Comparison of ENCODE assay signal across 13 cellular contexts in genomic region chr6:37313698-37314097, GRCh38. TPM values are rescaled to one million over a fixed set of nuclear protein-coding genes. Genes with fewer than 3 reads are reported as not detected.
DNase-seq lines count a peak whose midpoint lies in the region; ATAC-seq and TF ChIP-seq lines count a peak whose summit lies in the region.
"Had no signal": no experiment of that assay in that cellular context is flagged by ENCODE, and none has a peak within 500 bp of the region (broad histone marks: within the 10 kb centered on the region; RNA-seq: fewer than 3 reads in every experiment).

No MANE protein-coding gene starts in this region.

- peaks cover 2% of the 10 kb centered on the region for H3K4me1 Mint-ChIP-seq in activated T-cell treated with anti-CD3 and anti-CD28 coated beads, Interleukin-2, amount 50 U/mL, for 24 hours (ENCODE audit: low read depth)
- peaks cover 2% of the 10 kb centered on the region for H3K4me1 Mint-ChIP-seq in activated T-cell treated with anti-CD3 and anti-CD28 coated beads, Interleukin-2, amount 50 U/mL, for 4 hours (ENCODE audit: low read depth)
- H3K4me1 Mint-ChIP-seq in activated T-helper 1 cell treated with anti-CD3 and anti-CD28 coated beads, Interleukin-12 subunit alpha, Interleukin-12 subunit beta, Interleukin-2, Interleukin-4 antibody, amounts not matched to agents 30 ng/mL and 10 ng/mL and 1 ng/mL, durations not matched to agents 14 hours and 24 hours and 36 hours (ENCODE audit: low read depth): peaks cover 28% of the 10 kb centered on the region
- H3K4me1 Mint-ChIP-seq in neural crest cell: peaks cover 26% of the 10 kb centered on the region

- no peak overlapping the region for H3K4me3 ChIP-seq in DND-41 (ENCODE audit: low read depth in 1 of 2, low read length in 2 of 2)
- H3K4me3 ChIP-seq: BLaER1 treated with 17β-estradiol and CSF1 and Interleukin-3, amounts not matched to agents 10 nM and 100 nM; GM23248; HAP-1 had no signal

- TF ChIP-seq CTCF in DND-41 (IDR thresholded peaks at IDR 0.05; ENCODE audit: borderline replicate concordance, extremely low read depth, low read length, poor library complexity, severe bottlenecking) (no peak), neural crest cell (conservative IDR thresholded peaks at IDR 0.05) (no peak)

- H3K36me3 Mint-ChIP-seq in activated T-cell treated with anti-CD3 and anti-CD28 coated beads, Interleukin-2, amount 50 U/mL, for 24 hours (ENCODE audit: low read depth): peaks cover 45% of the 10 kb centered on the region
- H3K36me3 Mint-ChIP-seq in activated T-cell treated with anti-CD3 and anti-CD28 coated beads, Interleukin-2, amount 50 U/mL, for 4 hours (ENCODE audit: insufficient read depth): peaks cover 21% of the 10 kb centered on the region
- H3K36me3 Mint-ChIP-seq in activated T-helper 1 cell treated with anti-CD3 and anti-CD28 coated beads, Interleukin-12 subunit alpha, Interleukin-12 subunit beta, Interleukin-2, Interleukin-4 antibody, amounts not matched to agents 30 ng/mL and 10 ng/mL and 1 ng/mL, durations not matched to agents 14 hours and 24 hours and 36 hours (ENCODE audit: low read depth): peaks cover 28% of the 10 kb centered on the region
- H3K36me3 Mint-ChIP-seq in neural crest cell (ENCODE audit: low read depth): peaks cover 15% of the 10 kb centered on the region

- no peaks in the 10 kb centered on the region for H3K9me3 Mint-ChIP-seq in activated T-cell treated with anti-CD3 and anti-CD28 coated beads, Interleukin-2, amount 50 U/mL, for 24 hours
- no peaks in the 10 kb centered on the region for H3K9me3 Mint-ChIP-seq in activated T-cell treated with anti-CD3 and anti-CD28 coated beads, Interleukin-2, amount 50 U/mL, for 4 hours
- H3K9me3 Mint-ChIP-seq in activated T-helper 1 cell treated with anti-CD3 and anti-CD28 coated beads, Interleukin-12 subunit alpha, Interleukin-12 subunit beta, Interleukin-2, Interleukin-4 antibody, amounts not matched to agents 30 ng/mL and 10 ng/mL and 1 ng/mL, durations not matched to agents 14 hours and 24 hours and 36 hours: no peaks in the 10 kb centered on the region
- H3K9me3 Mint-ChIP-seq in neural crest cell: no peaks in the 10 kb centered on the region

- ATAC-seq in activated T-cell treated with anti-CD3 and anti-CD28 coated beads, Interleukin-2, amount 50 U/mL, for 4 hours: no peak
- ATAC-seq in DND-41 (ENCODE audit: insufficient read depth, low read depth) (no peak), HG03097 (IDR thresholded peaks at IDR 0.05; ENCODE audit: low FRiP score, unreplicated experiment) (no peak)

- H3K27me3 ChIP-seq in DND-41 (ENCODE audit: insufficient read depth, low read length, poor library complexity): no peaks in the 10 kb centered on the region
- H3K27me3 ChIP-seq: BLaER1 treated with 17β-estradiol and CSF1 and Interleukin-3, amounts not matched to agents 10 nM and 100 nM had no signal

- intact Hi-C loops in activated T-helper 1 cell treated with anti-CD3 and anti-CD28 coated beads, Interleukin-12 subunit alpha, Interleukin-12 subunit beta, Interleukin-2, Interleukin-4 antibody, amounts not matched to agents 30 ng/mL and 10 ng/mL and 1 ng/mL, durations not matched to agents 14 hours and 24 hours and 36 hours (cut with micrococcal nuclease): no loop called here

- H4K20me1 ChIP-seq in DND-41 (ENCODE audit: insufficient read depth, low read length): no peaks in the 10 kb centered on the region

- peaks cover 79% of the 10 kb centered on the region for H3K36me3 ChIP-seq in DND-41 (ENCODE audit: insufficient read depth, low read length)

- DNase-seq in activated T-cell treated with anti-CD3 and anti-CD28 coated beads, Interleukin-2, amount 50 U/mL, for 24 hours: no peak
- no peak for DNase-seq in activated T-cell treated with anti-CD3 and anti-CD28 coated beads, Interleukin-2, amount 50 U/mL, for 4 hours
- DNase-seq in DND-41 (no peak), neural crest cell (ENCODE audit: low read depth, low spot score) (no peak), MV-4-11 (lab: John Stamatoyannopoulos, UW) (no peak)
- no peak for DNase-seq in activated T-helper 1 cell treated with anti-CD3 and anti-CD28 coated beads, Interleukin-12 subunit alpha, Interleukin-12 subunit beta, Interleukin-2, Interleukin-4 antibody, amounts not matched to agents 30 ng/mL and 10 ng/mL and 1 ng/mL, durations not matched to agents 14 hours and 24 hours and 36 hours (ENCODE audit: low spot score)
- DNase-seq: Caco-2, GF-D8, GM23248 had no signal

- no peak overlapping the region for H3K4me3 Mint-ChIP-seq in activated T-cell treated with anti-CD3 and anti-CD28 coated beads, Interleukin-2, amount 50 U/mL, for 24 hours
- H3K4me3 Mint-ChIP-seq in activated T-cell treated with anti-CD3 and anti-CD28 coated beads, Interleukin-2, amount 50 U/mL, for 4 hours: no peak overlapping the region
- H3K4me3 Mint-ChIP-seq in activated T-helper 1 cell treated with anti-CD3 and anti-CD28 coated beads, Interleukin-12 subunit alpha, Interleukin-12 subunit beta, Interleukin-2, Interleukin-4 antibody, amounts not matched to agents 30 ng/mL and 10 ng/mL and 1 ng/mL, durations not matched to agents 14 hours and 24 hours and 36 hours: no peak overlapping the region
- no peak overlapping the region for H3K4me3 Mint-ChIP-seq in neural crest cell
- H3K4me3 Mint-ChIP-seq: B cell had no signal

- H3K79me2 ChIP-seq in DND-41 (ENCODE audit: insufficient read depth, low read length): peaks cover 3% of the 10 kb centered on the region; the same call in 1 of the 2 replicates

- no peaks in the 10 kb centered on the region for H3K27me3 Mint-ChIP-seq in activated T-cell treated with anti-CD3 and anti-CD28 coated beads, Interleukin-2, amount 50 U/mL, for 24 hours
- no peaks in the 10 kb centered on the region for H3K27me3 Mint-ChIP-seq in activated T-cell treated with anti-CD3 and anti-CD28 coated beads, Interleukin-2, amount 50 U/mL, for 4 hours (ENCODE audit: low read depth)
- H3K27me3 Mint-ChIP-seq in activated T-helper 1 cell treated with anti-CD3 and anti-CD28 coated beads, Interleukin-12 subunit alpha, Interleukin-12 subunit beta, Interleukin-2, Interleukin-4 antibody, amounts not matched to agents 30 ng/mL and 10 ng/mL and 1 ng/mL, durations not matched to agents 14 hours and 24 hours and 36 hours (ENCODE audit: insufficient read depth): no peaks in the 10 kb centered on the region
- no peaks in the 10 kb centered on the region for H3K27me3 Mint-ChIP-seq in neural crest cell (ENCODE audit: low read depth)
- H3K27me3 Mint-ChIP-seq: B cell had no signal

- H3K4me2 ChIP-seq in DND-41 (ENCODE audit: insufficient read depth, low read length): no peak overlapping the region

- H3K27ac Mint-ChIP-seq in activated T-cell treated with anti-CD3 and anti-CD28 coated beads, Interleukin-2, amount 50 U/mL, for 24 hours: peak overlapping the region; percentile 10
- peak overlapping the region; percentile 6 for H3K27ac Mint-ChIP-seq in activated T-helper 1 cell treated with anti-CD3 and anti-CD28 coated beads, Interleukin-12 subunit alpha, Interleukin-12 subunit beta, Interleukin-2, Interleukin-4 antibody, amounts not matched to agents 30 ng/mL and 10 ng/mL and 1 ng/mL, durations not matched to agents 14 hours and 24 hours and 36 hours
- H3K27ac Mint-ChIP-seq in neural crest cell (ENCODE audit: unreplicated experiment): peak overlapping the region; percentile 23
- H3K27ac Mint-ChIP-seq: B cell had no signal

- no peaks in the 10 kb centered on the region for H3K9me3 ChIP-seq in DND-41 (ENCODE audit: insufficient read depth, low read length, severe bottlenecking)
- H3K9me3 ChIP-seq: BLaER1 treated with 17β-estradiol and CSF1 and Interleukin-3, amounts not matched to agents 10 nM and 100 nM; Caco-2; HAP-1 had no signal

- H3K4me1 ChIP-seq in DND-41 (ENCODE audit: insufficient read depth, low read length): peaks cover 24% of the 10 kb centered on the region
- H3K4me1 ChIP-seq: Caco-2 had no signal

- peak overlapping the region; percentile 45; the same call in 1 of the 2 replicates for H3K27ac ChIP-seq in DND-41 (ENCODE audit: low read length)
- H3K27ac ChIP-seq: GM23248 had no signal

- H2AFZ ChIP-seq in DND-41 (ENCODE audit: low read depth, low read length): no peak overlapping the region
- H2AFZ ChIP-seq: GM23248 had no signal

- no peak overlapping the region for H3K9ac ChIP-seq in DND-41 (ENCODE audit: low read depth, low read length)
- H3K9ac ChIP-seq: BLaER1 treated with 17β-estradiol and CSF1 and Interleukin-3, amounts not matched to agents 10 nM and 100 nM; GM23248 had no signal

RNA-seq across cellular contexts. Expression of gene RNF8, which starts 40.1 kb away (rescaled TPM):
- 10 to 100 TPM; 21.8 to 25.8 (median 23.8) TPM for total RNA-seq in activated T-cell treated with anti-CD3 and anti-CD28 coated beads, Interleukin-2, amount 50 U/mL, for 4 hours
- 30.0 and 34.2 TPM in 2 replicates for total RNA-seq in activated T-helper 1 cell treated with anti-CD3 and anti-CD28 coated beads, Interleukin-12 subunit alpha, Interleukin-12 subunit beta, Interleukin-2, Interleukin-4 antibody, amounts not matched to agents 30 ng/mL and 10 ng/mL and 1 ng/mL, durations not matched to agents 14 hours and 24 hours and 36 hours
- total RNA-seq in neural crest cell: 31.6 and 33.3 TPM in 2 replicates

RNA-seq across cellular contexts. Expression of gene TMEM217, which starts 55.8 kb away (rescaled TPM):
- total RNA-seq in activated T-cell treated with anti-CD3 and anti-CD28 coated beads, Interleukin-2, amount 50 U/mL, for 4 hours: 1 to 10 TPM; 2.3 to 4.2 (median 2.8) TPM
- 7.7 and 9.9 TPM in 2 replicates for total RNA-seq in activated T-helper 1 cell treated with anti-CD3 and anti-CD28 coated beads, Interleukin-12 subunit alpha, Interleukin-12 subunit beta, Interleukin-2, Interleukin-4 antibody, amounts not matched to agents 30 ng/mL and 10 ng/mL and 1 ng/mL, durations not matched to agents 14 hours and 24 hours and 36 hours
- total RNA-seq in neural crest cell: 0.82 and 0.86 TPM in 2 replicates

RNA-seq across cellular contexts. Expression of gene TBC1D22B, which starts 56.1 kb away (rescaled TPM):
- total RNA-seq in activated T-cell treated with anti-CD3 and anti-CD28 coated beads, Interleukin-2, amount 50 U/mL, for 4 hours: 10 to 100 TPM; 13.0 to 13.5 (median 13.2) TPM
- 20.8 and 21.2 TPM in 2 replicates for total RNA-seq in activated T-helper 1 cell treated with anti-CD3 and anti-CD28 coated beads, Interleukin-12 subunit alpha, Interleukin-12 subunit beta, Interleukin-2, Interleukin-4 antibody, amounts not matched to agents 30 ng/mL and 10 ng/mL and 1 ng/mL, durations not matched to agents 14 hours and 24 hours and 36 hours
- 11.1 and 11.4 TPM in 2 replicates for total RNA-seq in neural crest cell
